ENCODE assay signal across 1 cellular context in genomic region chr19:36114763-36115452, GRCh38.
A peak's percentile ranks its signal among the peaks of the same experiment; 100 is the strongest.
TF ChIP-seq lines count a peak whose summit lies in the region.

Gene POLR2I (minus strand): TSS chr19:36114875. CDS start chr19:36114856, 19 bp downstream.

TF ChIP-seq in H1, 55 proteins besides CTCF, POLR2A, EP300 and RAD21:
- TF ChIP-seq E2F6 (IDR thresholded peaks at IDR 0.05) (peak; percentile 96), RFX5 (IDR thresholded peaks at IDR 0.05; ENCODE audit: borderline replicate concordance, low read depth, low read length) (no peak), RBBP5 (IDR thresholded peaks at IDR 0.05; ENCODE audit: borderline replicate concordance, low read depth, low read length) (no peak; the same call in 1 of the 2 replicates), SIN3A (conservative IDR thresholded peaks at IDR 0.05 in 1 of 2, IDR thresholded peaks at IDR 0.05 in 1 of 2; ENCODE audit: low read depth in 1 of 2, low read length in 2 of 2) (peak; percentile 69 to 74; a peak in 1 of 4 replicates), SP2 (IDR thresholded peaks at IDR 0.05; ENCODE audit: low read length) (peak; percentile 15; the same call in 1 of the 2 replicates), CBX5 (IDR thresholded peaks at IDR 0.05; ENCODE audit: low read depth, low read length) (no peak), RNF2 (IDR thresholded peaks at IDR 0.05; ENCODE audit: borderline replicate concordance, low read depth, low read length, missing control alignments, poor library complexity, severe bottlenecking) (no peak), ATF3 (IDR thresholded peaks at IDR 0.05; ENCODE audit: insufficient read depth, low read depth, low read length) (no peak), BCL11A (IDR thresholded peaks at IDR 0.05; ENCODE audit: low read depth in 2 of 2, low read length in 2 of 2) (no peak), TBP (IDR thresholded peaks at IDR 0.05; ENCODE audit: low read depth, low read length) (no peak; the same call in 1 of the 2 replicates), SIX5 (IDR thresholded peaks at IDR 0.05; ENCODE audit: low read depth, low read length) (no peak), GABPA (IDR thresholded peaks at IDR 0.05; ENCODE audit: borderline replicate concordance, insufficient read depth, low read length) (no peak), POLR2AphosphoS5 (IDR thresholded peaks at IDR 0.05; ENCODE audit: low read depth, low read length) (no peak; the same call in 1 of the 2 replicates), HDAC6 (IDR thresholded peaks at IDR 0.05; ENCODE audit: low read depth, low read length) (no peak), SUZ12 (IDR thresholded peaks at IDR 0.05; ENCODE audit: low read length) (no peak), CHD1 (IDR thresholded peaks at IDR 0.05; ENCODE audit: low read depth, low read length) (no peak), EGR1 (IDR thresholded peaks at IDR 0.05; ENCODE audit: borderline replicate concordance, low read depth, low read length) (no peak), PHF8 (conservative IDR thresholded peaks at IDR 0.05; ENCODE audit: low read depth, low read length) (peak; percentile 59), CHD7 (IDR thresholded peaks at IDR 0.05; ENCODE audit: insufficient replicate concordance, low read length) (no peak), SAP30 (IDR thresholded peaks at IDR 0.05; ENCODE audit: insufficient read depth, insufficient replicate concordance, low read length) (peak; percentile 58), CTBP2 (IDR thresholded peaks at IDR 0.05; ENCODE audit: borderline replicate concordance, insufficient read depth, insufficient read length, low read length) (no peak), NRF1 (IDR thresholded peaks at IDR 0.05; ENCODE audit: low read depth, low read length) (peak; percentile 97), HDAC2 (IDR thresholded peaks at IDR 0.05; ENCODE audit: borderline replicate concordance in 1 of 2, low read depth in 2 of 2, low read length in 2 of 2) (no peak; a peak in 1 of 4 replicates), EZH2 (IDR thresholded peaks at IDR 0.05; ENCODE audit: low read depth, low read length, severe bottlenecking) (no peak), ATF2 (IDR thresholded peaks at IDR 0.05; ENCODE audit: low read length) (no peak), BRCA1 (IDR thresholded peaks at IDR 0.05; ENCODE audit: low read depth, low read length) (no peak), USF2 (IDR thresholded peaks at IDR 0.05; ENCODE audit: low read length) (peak; percentile 75), MAFK (IDR thresholded peaks at IDR 0.05; ENCODE audit: low read depth, low read length) (no peak), GTF2F1 (IDR thresholded peaks at IDR 0.05; ENCODE audit: borderline replicate concordance, low read depth, low read length) (0 out of 2 replicates have a peak, but pooled peaks have one; percentile 64), CREB1 (IDR thresholded peaks at IDR 0.05) (peak; percentile 65; the same call in 1 of the 2 replicates), SP1 (IDR thresholded peaks at IDR 0.05; ENCODE audit: low read depth, low read length) (peak; percentile 92), TAF7 (optimal IDR thresholded peaks at IDR 0.05; ENCODE audit: borderline replicate concordance, low read depth, low read length) (peak; percentile 64), MAX (IDR thresholded peaks at IDR 0.05) (peak; percentile 98), JUN (IDR thresholded peaks at IDR 0.05; ENCODE audit: low read depth, low read length) (no peak), KDM4A (IDR thresholded peaks at IDR 0.05; ENCODE audit: low read depth, low read length, severe bottlenecking) (peak; percentile 73), RXRA (IDR thresholded peaks at IDR 0.05; ENCODE audit: insufficient read depth, low read depth, low read length) (no peak), JUND (IDR thresholded peaks at IDR 0.05; ENCODE audit: low read length) (no peak), KDM1A (IDR thresholded peaks at IDR 0.05; ENCODE audit: borderline replicate concordance, low read length) (no peak), CHD2 (IDR thresholded peaks at IDR 0.05; ENCODE audit: low read length) (peak; percentile 82), CBX8 (IDR thresholded peaks at IDR 0.05; ENCODE audit: borderline replicate concordance, low read depth, low read length) (no peak), SIRT6 (IDR thresholded peaks at IDR 0.05; ENCODE audit: low read length) (no peak), YY1 (IDR thresholded peaks at IDR 0.05; ENCODE audit: low read depth, low read length) (peak; percentile 69; the same call in 1 of the 2 replicates), POU5F1 (IDR thresholded peaks at IDR 0.05; ENCODE audit: low read depth, low read length) (no peak), NANOG (IDR thresholded peaks at IDR 0.05; ENCODE audit: insufficient read depth, low read depth, low read length, poor library complexity, severe bottlenecking) (no peak), SRF (IDR thresholded peaks at IDR 0.05; ENCODE audit: low read depth, low read length) (no peak), TAF1 (IDR thresholded peaks at IDR 0.05; ENCODE audit: low read depth, low read length) (peak; percentile 70), FOSL1 (IDR thresholded peaks at IDR 0.05; ENCODE audit: insufficient read depth, low read depth, low read length) (no peak), ASH2L (IDR thresholded peaks at IDR 0.05; ENCODE audit: low read length) (peak; percentile 79), TEAD4 (IDR thresholded peaks at IDR 0.05; ENCODE audit: low read depth, low read length) (no peak), ZNF274 (IDR thresholded peaks at IDR 0.05; ENCODE audit: borderline replicate concordance, extremely low read depth, low read length) (no peak), TCF12 (IDR thresholded peaks at IDR 0.05; ENCODE audit: low read depth, low read length) (0 out of 2 replicates have a peak, but pooled peaks have one; percentile 32), SP4 (IDR thresholded peaks at IDR 0.05; ENCODE audit: low read length) (peak; percentile 84; the same call in 1 of the 2 replicates), KDM5A (IDR thresholded peaks at IDR 0.05; ENCODE audit: low read length) (no peak), CEBPB (IDR thresholded peaks at IDR 0.05; ENCODE audit: low read depth, low read length) (no peak), BACH1 (IDR thresholded peaks at IDR 0.05; ENCODE audit: low read length) (no peak)
